1 cellular context compared by ENCODE assay signal in genomic region chr2:54568876-54569298, GRCh38.
A peak's percentile ranks its signal among the peaks of the same experiment; 100 is the strongest.
TF ChIP-seq lines count a peak whose summit lies in the region.

No MANE protein-coding gene starts in this region.

TF ChIP-seq in GM12878, 131 proteins besides CTCF, POLR2A, EP300 and RAD21 (continued from another document):
- TF ChIP-seq, protein P1, sequence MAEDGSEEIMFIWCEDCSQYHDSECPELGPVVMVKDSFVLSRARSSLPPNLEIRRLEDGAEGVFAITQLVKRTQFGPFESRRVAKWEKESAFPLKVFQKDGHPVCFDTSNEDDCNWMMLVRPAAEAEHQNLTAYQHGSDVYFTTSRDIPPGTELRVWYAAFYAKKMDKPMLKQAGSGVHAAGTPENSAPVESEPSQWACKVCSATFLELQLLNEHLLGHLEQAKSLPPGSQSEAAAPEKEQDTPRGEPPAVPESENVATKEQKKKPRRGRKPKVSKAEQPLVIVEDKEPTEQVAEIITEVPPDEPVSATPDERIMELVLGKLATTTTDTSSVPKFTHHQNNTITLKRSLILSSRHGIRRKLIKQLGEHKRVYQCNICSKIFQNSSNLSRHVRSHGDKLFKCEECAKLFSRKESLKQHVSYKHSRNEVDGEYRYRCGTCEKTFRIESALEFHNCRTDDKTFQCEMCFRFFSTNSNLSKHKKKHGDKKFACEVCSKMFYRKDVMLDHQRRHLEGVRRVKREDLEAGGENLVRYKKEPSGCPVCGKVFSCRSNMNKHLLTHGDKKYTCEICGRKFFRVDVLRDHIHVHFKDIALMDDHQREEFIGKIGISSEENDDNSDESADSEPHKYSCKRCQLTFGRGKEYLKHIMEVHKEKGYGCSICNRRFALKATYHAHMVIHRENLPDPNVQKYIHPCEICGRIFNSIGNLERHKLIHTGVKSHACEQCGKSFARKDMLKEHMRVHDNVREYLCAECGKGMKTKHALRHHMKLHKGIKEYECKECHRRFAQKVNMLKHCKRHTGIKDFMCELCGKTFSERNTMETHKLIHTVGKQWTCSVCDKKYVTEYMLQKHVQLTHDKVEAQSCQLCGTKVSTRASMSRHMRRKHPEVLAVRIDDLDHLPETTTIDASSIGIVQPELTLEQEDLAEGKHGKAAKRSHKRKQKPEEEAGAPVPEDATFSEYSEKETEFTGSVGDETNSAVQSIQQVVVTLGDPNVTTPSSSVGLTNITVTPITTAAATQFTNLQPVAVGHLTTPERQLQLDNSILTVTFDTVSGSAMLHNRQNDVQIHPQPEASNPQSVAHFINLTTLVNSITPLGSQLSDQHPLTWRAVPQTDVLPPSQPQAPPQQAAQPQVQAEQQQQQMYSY (CRISPR knock-in tag; IDR thresholded peaks at IDR 0.05), result peak; percentile 59; the same call in 1 of the 2 replicates
- TF ChIP-seq ETV6 (conservative IDR thresholded peaks at IDR 0.05 in 1 of 2, IDR thresholded peaks at IDR 0.05 in 1 of 2; ENCODE audit: borderline replicate concordance in 1 of 2, low read depth in 1 of 2) (0 out of 4 replicates have a peak, but pooled peaks of 1 of the 2 experiments have one; percentile 29), MTA2 (IDR thresholded peaks at IDR 0.05; ENCODE audit: low read depth) (0 out of 2 replicates have a peak, but pooled peaks have one; percentile 20), SMAD1 (IDR thresholded peaks at IDR 0.05; ENCODE audit: low read depth, partially characterized antibody) (peak; percentile 71), BHLHE40 (IDR thresholded peaks at IDR 0.05; ENCODE audit: borderline replicate concordance in 1 of 2, low read depth in 2 of 2, low read length in 1 of 2) (0 out of 4 replicates have a peak, but pooled peaks of 1 of the 2 experiments have one; percentile 25), BMI1 (IDR thresholded peaks at IDR 0.05; ENCODE audit: borderline replicate concordance) (no peak), CHD1 (IDR thresholded peaks at IDR 0.05; ENCODE audit: low read depth, low read length) (peak; percentile 76; the same call in 1 of the 2 replicates), CREB1 (IDR thresholded peaks at IDR 0.05; ENCODE audit: low read depth) (0 out of 2 replicates have a peak, but pooled peaks have one; percentile 4), GATAD2B (conservative IDR thresholded peaks at IDR 0.05; ENCODE audit: low read depth) (0 out of 2 replicates have a peak, but pooled peaks have one; percentile 37), MEF2B (IDR thresholded peaks at IDR 0.05; ENCODE audit: partially characterized antibody, poor library complexity, severe bottlenecking) (peak; percentile 80), POLR2AphosphoS5 (IDR thresholded peaks at IDR 0.05; ENCODE audit: low read length) (peak; percentile 45; the same call in 1 of the 2 replicates), NFIC (IDR thresholded peaks at IDR 0.05; ENCODE audit: low read depth, low read length) (peak; percentile 72), CEBPB (IDR thresholded peaks at IDR 0.05; ENCODE audit: borderline replicate concordance in 1 of 2, low read depth in 2 of 2, low read length in 2 of 2) (no peak), RELB (IDR thresholded peaks at IDR 0.05; ENCODE audit: low read depth) (peak; percentile 52), SP1 (IDR thresholded peaks at IDR 0.05; ENCODE audit: low read depth, low read length) (no peak), KDM1A (IDR thresholded peaks at IDR 0.05; ENCODE audit: borderline replicate concordance) (no peak), POU2F2 (IDR thresholded peaks at IDR 0.05; ENCODE audit: borderline replicate concordance, low read depth, low read length) (0 out of 3 replicates have a peak, but pooled peaks have one; percentile 18), JUND (IDR thresholded peaks at IDR 0.05; ENCODE audit: low read depth, low read length) (no peak), TCF12 (IDR thresholded peaks at IDR 0.05; ENCODE audit: low read depth, low read length) (0 out of 2 replicates have a peak, but pooled peaks have one; percentile 28), TARDBP (IDR thresholded peaks at IDR 0.05; ENCODE audit: borderline replicate concordance) (no peak), SRF (IDR thresholded peaks at IDR 0.05; ENCODE audit: low read depth in 2 of 2, low read length in 2 of 2) (no peak), NBN (IDR thresholded peaks at IDR 0.05) (0 out of 2 replicates have a peak, but pooled peaks have one; percentile 20), CBX5 (IDR thresholded peaks at IDR 0.05; ENCODE audit: low read depth) (peak; percentile 69; the same call in 1 of the 2 replicates), RUNX3 (IDR thresholded peaks at IDR 0.05; ENCODE audit: low read length) (peak; percentile 47), TAF1 (IDR thresholded peaks at IDR 0.05; ENCODE audit: borderline replicate concordance, low read depth, low read length) (no peak), NR2F1 (conservative IDR thresholded peaks at IDR 0.05) (no peak), IKZF2 (IDR thresholded peaks at IDR 0.05) (peak; percentile 82 to 87), IKZF1 (conservative IDR thresholded peaks at IDR 0.05) (peak; percentile 68), NR2C2 (IDR thresholded peaks at IDR 0.05; ENCODE audit: borderline replicate concordance, control insufficient read depth, insufficient read length, low read depth) (no peak), CREM (IDR thresholded peaks at IDR 0.05; ENCODE audit: low read depth) (peak; percentile 19; the same call in 1 of the 2 replicates), CUX1 (IDR thresholded peaks at IDR 0.05; ENCODE audit: insufficient replicate concordance, low read depth, low read length) (peak; percentile 87)
- TF ChIP-seq, protein P2, sequence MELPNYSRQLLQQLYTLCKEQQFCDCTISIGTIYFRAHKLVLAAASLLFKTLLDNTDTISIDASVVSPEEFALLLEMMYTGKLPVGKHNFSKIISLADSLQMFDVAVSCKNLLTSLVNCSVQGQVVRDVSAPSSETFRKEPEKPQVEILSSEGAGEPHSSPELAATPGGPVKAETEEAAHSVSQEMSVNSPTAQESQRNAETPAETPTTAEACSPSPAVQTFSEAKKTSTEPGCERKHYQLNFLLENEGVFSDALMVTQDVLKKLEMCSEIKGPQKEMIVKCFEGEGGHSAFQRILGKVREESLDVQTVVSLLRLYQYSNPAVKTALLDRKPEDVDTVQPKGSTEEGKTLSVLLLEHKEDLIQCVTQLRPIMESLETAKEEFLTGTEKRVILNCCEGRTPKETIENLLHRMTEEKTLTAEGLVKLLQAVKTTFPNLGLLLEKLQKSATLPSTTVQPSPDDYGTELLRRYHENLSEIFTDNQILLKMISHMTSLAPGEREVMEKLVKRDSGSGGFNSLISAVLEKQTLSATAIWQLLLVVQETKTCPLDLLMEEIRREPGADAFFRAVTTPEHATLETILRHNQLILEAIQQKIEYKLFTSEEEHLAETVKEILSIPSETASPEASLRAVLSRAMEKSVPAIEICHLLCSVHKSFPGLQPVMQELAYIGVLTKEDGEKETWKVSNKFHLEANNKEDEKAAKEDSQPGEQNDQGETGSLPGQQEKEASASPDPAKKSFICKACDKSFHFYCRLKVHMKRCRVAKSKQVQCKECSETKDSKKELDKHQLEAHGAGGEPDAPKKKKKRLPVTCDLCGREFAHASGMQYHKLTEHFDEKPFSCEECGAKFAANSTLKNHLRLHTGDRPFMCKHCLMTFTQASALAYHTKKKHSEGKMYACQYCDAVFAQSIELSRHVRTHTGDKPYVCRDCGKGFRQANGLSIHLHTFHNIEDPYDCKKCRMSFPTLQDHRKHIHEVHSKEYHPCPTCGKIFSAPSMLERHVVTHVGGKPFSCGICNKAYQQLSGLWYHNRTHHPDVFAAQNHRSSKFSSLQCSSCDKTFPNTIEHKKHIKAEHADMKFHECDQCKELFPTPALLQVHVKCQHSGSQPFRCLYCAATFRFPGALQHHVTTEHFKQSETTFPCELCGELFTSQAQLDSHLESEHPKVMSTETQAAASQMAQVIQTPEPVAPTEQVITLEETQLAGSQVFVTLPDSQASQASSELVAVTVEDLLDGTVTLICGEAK (IDR thresholded peaks at IDR 0.05; ENCODE audit: borderline replicate concordance), result no peak
- TF ChIP-seq, protein P3, sequence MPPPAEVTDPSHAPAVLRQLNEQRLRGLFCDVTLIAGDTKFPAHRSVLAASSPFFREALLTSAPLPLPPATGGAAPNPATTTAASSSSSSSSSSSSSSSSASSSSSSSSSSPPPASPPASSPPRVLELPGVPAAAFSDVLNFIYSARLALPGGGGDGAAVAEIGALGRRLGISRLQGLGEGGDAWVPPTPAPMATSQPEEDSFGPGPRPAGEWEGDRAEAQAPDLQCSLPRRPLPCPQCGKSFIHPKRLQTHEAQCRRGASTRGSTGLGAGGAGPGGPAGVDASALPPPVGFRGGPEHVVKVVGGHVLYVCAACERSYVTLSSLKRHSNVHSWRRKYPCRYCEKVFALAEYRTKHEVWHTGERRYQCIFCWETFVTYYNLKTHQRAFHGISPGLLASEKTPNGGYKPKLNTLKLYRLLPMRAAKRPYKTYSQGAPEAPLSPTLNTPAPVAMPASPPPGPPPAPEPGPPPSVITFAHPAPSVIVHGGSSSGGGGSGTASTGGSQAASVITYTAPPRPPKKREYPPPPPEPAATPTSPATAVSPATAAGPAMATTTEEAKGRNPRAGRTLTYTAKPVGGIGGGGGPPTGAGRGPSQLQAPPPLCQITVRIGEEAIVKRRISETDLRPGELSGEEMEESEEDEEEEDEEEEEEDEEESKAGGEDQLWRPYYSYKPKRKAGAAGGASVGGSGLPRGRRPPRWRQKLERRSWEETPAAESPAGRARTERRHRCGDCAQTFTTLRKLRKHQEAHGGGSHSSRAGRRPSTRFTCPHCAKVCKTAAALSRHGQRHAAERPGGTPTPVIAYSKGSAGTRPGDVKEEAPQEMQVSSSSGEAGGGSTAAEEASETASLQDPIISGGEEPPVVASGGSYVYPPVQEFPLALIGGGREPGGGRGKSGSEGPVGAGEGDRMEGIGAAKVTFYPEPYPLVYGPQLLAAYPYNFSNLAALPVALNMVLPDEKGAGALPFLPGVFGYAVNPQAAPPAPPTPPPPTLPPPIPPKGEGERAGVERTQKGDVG (CRISPR knock-in tag; IDR thresholded peaks at IDR 0.05), result no peak
- TF ChIP-seq, protein P4, sequence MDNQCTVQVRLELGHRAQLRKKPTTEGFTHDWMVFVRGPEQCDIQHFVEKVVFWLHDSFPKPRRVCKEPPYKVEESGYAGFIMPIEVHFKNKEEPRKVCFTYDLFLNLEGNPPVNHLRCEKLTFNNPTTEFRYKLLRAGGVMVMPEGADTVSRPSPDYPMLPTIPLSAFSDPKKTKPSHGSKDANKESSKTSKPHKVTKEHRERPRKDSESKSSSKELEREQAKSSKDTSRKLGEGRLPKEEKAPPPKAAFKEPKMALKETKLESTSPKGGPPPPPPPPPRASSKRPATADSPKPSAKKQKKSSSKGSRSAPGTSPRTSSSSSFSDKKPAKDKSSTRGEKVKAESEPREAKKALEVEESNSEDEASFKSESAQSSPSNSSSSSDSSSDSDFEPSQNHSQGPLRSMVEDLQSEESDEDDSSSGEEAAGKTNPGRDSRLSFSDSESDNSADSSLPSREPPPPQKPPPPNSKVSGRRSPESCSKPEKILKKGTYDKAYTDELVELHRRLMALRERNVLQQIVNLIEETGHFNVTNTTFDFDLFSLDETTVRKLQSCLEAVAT (IDR thresholded peaks at IDR 0.05), result 0 out of 2 replicates have a peak, but pooled peaks have one; percentile 11
- TF ChIP-seq, protein P5, sequence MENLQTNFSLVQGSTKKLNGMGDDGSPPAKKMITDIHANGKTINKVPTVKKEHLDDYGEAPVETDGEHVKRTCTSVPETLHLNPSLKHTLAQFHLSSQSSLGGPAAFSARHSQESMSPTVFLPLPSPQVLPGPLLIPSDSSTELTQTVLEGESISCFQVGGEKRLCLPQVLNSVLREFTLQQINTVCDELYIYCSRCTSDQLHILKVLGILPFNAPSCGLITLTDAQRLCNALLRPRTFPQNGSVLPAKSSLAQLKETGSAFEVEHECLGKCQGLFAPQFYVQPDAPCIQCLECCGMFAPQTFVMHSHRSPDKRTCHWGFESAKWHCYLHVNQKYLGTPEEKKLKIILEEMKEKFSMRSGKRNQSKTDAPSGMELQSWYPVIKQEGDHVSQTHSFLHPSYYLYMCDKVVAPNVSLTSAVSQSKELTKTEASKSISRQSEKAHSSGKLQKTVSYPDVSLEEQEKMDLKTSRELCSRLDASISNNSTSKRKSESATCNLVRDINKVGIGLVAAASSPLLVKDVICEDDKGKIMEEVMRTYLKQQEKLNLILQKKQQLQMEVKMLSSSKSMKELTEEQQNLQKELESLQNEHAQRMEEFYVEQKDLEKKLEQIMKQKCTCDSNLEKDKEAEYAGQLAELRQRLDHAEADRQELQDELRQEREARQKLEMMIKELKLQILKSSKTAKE (IDR thresholded peaks at IDR 0.05; ENCODE audit: low read depth, poor library complexity, severe bottlenecking), result peak; percentile 60
